In the genomic region with DNA sequence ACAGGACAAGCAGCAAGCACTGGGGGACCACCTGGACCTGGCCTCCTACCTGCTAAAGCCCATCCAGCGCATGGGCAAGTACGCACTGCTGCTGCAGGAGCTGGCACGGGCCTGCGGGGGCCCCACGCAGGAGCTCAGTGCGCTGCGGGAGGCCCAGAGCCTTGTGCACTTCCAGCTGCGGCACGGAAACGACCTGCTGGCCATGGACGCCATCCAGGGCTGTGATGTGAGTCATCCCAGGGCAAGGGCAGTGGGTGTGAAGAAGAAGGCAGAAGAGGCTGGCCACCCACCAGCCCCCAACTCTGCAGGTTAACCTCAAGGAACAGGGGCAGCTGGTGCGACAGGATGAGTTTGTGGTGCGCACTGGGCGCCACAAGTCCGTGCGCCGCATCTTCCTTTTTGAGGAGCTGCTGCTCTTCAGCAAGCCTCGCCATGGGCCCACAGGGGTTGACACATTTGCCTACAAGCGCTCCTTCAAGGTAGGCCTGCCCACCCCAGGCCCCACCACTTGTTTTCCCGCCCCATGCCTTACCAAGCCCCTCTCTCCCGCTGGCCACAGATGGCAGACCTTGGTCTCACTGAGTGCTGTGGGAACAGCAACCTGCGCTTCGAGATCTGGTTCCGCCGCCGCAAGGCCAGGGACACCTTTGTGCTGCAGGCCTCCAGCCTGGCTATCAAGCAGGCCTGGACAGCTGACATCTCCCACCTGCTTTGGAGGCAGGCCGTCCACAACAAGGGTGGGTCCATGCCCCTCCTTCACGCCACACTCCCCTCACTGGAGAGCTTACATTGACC, we compare ENCODE assay signal across 21 cellular contexts. TPM values are rescaled to one million over a fixed set of nuclear protein-coding genes. Genes with fewer than 3 reads are reported as not detected.
"Had no signal": no experiment of that assay in that cellular context is flagged by ENCODE, and none has a peak within 500 bp of the region (broad histone marks: within the 10 kb centered on the region; RNA-seq: fewer than 3 reads in every experiment).

No MANE protein-coding gene starts in this region.

- H3K27ac Mint-ChIP-seq: activated CD4-positive, alpha-beta memory T cell treated with anti-CD3 and anti-CD28 coated beads for 36 hours; activated CD4-positive, alpha-beta T cell treated with anti-CD3 and anti-CD28 coated beads for 36 hours; activated CD8-positive, alpha-beta memory T cell treated with anti-CD3 and anti-CD28 coated beads, Interleukin-2, amount 10 ng/mL, durations not matched to agents 7 days and 5 days; activated naive CD8-positive, alpha-beta T cell; nephron; progenitor cell of endocrine pancreas had no signal

- H3K27ac ChIP-seq: gastrocnemius medialis, heart right ventricle, lower lobe of right lung, right atrium auricular region, skin epidermis, tibial nerve, vagina had no signal

- H3K9me3 ChIP-seq: gastrocnemius medialis, heart right ventricle, lower lobe of right lung, right atrium auricular region, tibial nerve, vagina had no signal

- H3K36me3 Mint-ChIP-seq: activated CD4-positive, alpha-beta memory T cell treated with anti-CD3 and anti-CD28 coated beads for 36 hours; activated CD8-positive, alpha-beta memory T cell treated with anti-CD3 and anti-CD28 coated beads, Interleukin-2, amount 10 ng/mL, durations not matched to agents 7 days and 5 days had no signal

- H3K27me3 Mint-ChIP-seq: activated CD4-positive, alpha-beta memory T cell treated with anti-CD3 and anti-CD28 coated beads for 36 hours; activated CD4-positive, alpha-beta T cell treated with anti-CD3 and anti-CD28 coated beads for 36 hours; activated CD8-positive, alpha-beta memory T cell treated with anti-CD3 and anti-CD28 coated beads, Interleukin-2, amount 10 ng/mL, durations not matched to agents 7 days and 5 days; activated naive CD8-positive, alpha-beta T cell had no signal

- DNase-seq: activated CD4-positive, alpha-beta memory T cell treated with anti-CD3 and anti-CD28 coated beads for 36 hours; activated CD4-positive, alpha-beta T cell treated with anti-CD3 and anti-CD28 coated beads for 36 hours; activated CD8-positive, alpha-beta memory T cell treated with anti-CD3 and anti-CD28 coated beads, Interleukin-2, amount 10 ng/mL, durations not matched to agents 7 days and 5 days; activated effector memory CD4-positive, alpha-beta T cell treated with anti-CD3 and anti-CD28 coated beads, Interleukin-2, amount 50 U/mL, for 16 hours; activated T-cell treated with anti-CD3 and anti-CD28 coated beads, Interleukin-2, amount 50 U/mL, for 4 hours; amygdala; gastrocnemius medialis; heart right ventricle; occipital lobe; stimulated activated CD4-positive, alpha-beta T cell treated with anti-CD3 and anti-CD28 coated beads, Interleukin-15, amount 100 ng/mL, for 24 hours; stimulated activated CD4-positive, alpha-beta T cell treated with anti-CD3 and anti-CD28 coated beads, Interleukin-4, amount 100 ng/mL, for 1 hour; stimulated activated naive CD4-positive, alpha-beta T cell; T-helper 2 cell had no signal

- H3K9me3 Mint-ChIP-seq: activated CD4-positive, alpha-beta memory T cell treated with anti-CD3 and anti-CD28 coated beads for 36 hours; activated T-cell treated with anti-CD3 and anti-CD28 coated beads, Interleukin-2, amount 50 U/mL, for 4 hours; nephron had no signal

- H3K27me3 ChIP-seq: gastrocnemius medialis, heart right ventricle, right atrium auricular region, tibial nerve, vagina had no signal

- H3K4me1 ChIP-seq: gastrocnemius medialis, heart right ventricle, lower lobe of right lung, right atrium auricular region, tibial nerve, vagina had no signal

- H3K4me3 Mint-ChIP-seq: activated CD4-positive, alpha-beta memory T cell treated with anti-CD3 and anti-CD28 coated beads for 36 hours; activated CD4-positive, alpha-beta T cell treated with anti-CD3 and anti-CD28 coated beads for 36 hours; activated CD8-positive, alpha-beta memory T cell treated with anti-CD3 and anti-CD28 coated beads, Interleukin-2, amount 10 ng/mL, durations not matched to agents 7 days and 5 days; activated naive CD8-positive, alpha-beta T cell; activated T-cell treated with anti-CD3 and anti-CD28 coated beads, Interleukin-2, amount 50 U/mL, for 4 hours; nephron had no signal

- H3K4me1 Mint-ChIP-seq: activated CD4-positive, alpha-beta T cell treated with anti-CD3 and anti-CD28 coated beads for 36 hours; nephron had no signal

- H3K36me3 ChIP-seq: gastrocnemius medialis, heart right ventricle, right atrium auricular region, vagina had no signal

- ATAC-seq: activated CD4-positive, alpha-beta T cell treated with anti-CD3 and anti-CD28 coated beads for 36 hours; activated CD8-positive, alpha-beta memory T cell treated with anti-CD3 and anti-CD28 coated beads, Interleukin-2, amount 10 ng/mL, durations not matched to agents 7 days and 5 days; activated T-cell treated with anti-CD3 and anti-CD28 coated beads, Interleukin-2, amount 50 U/mL, for 4 hours; gastrocnemius medialis; heart right ventricle; lower lobe of right lung had no signal

- H3K4me3 ChIP-seq: gastrocnemius medialis, heart right ventricle, lower lobe of right lung, right atrium auricular region, skin epidermis, tibial nerve, vagina had no signal

RNA-seq across cellular contexts. Expression of a gene that starts 39.9 kb away (rescaled TPM):
- total RNA-seq: gastrocnemius medialis, heart right ventricle, vagina had no signal

RNA-seq across cellular contexts. Expression of a gene that starts 40.0 kb away (rescaled TPM):
- total RNA-seq: activated T-cell treated with anti-CD3 and anti-CD28 coated beads, Interleukin-2, amount 50 U/mL, for 4 hours; gastrocnemius medialis; vagina had no signal
